Comparison of ENCODE assay signal across 12 cellular contexts in genomic region chr10:27620425-27621397, GRCh38.
DNase-seq lines count a peak whose midpoint lies in the region; ATAC-seq and TF ChIP-seq lines count a peak whose summit lies in the region.
"Had no signal": no experiment of that assay in that cellular context is flagged by ENCODE, and none has a peak within 500 bp of the region (broad histone marks: within the 10 kb centered on the region; RNA-seq: fewer than 3 reads in every experiment).

No MANE protein-coding gene starts in this region.

- peak overlapping the region; percentile 71 for H2BK120ac ChIP-seq in IMR-90 (ENCODE audit: low read depth, low read length)

- peak overlapping the region; percentile 14; the same call in 1 of the 2 replicates for H4K91ac ChIP-seq in IMR-90 (ENCODE audit: insufficient read depth, low read depth, low read length)

- H3K23ac ChIP-seq in IMR-90 (ENCODE audit: low read depth, low read length): peak overlapping the region; percentile 43; the same call in 1 of the 2 replicates

- peak overlapping the region; percentile 43 for H3K14ac ChIP-seq in IMR-90 (replicated peaks; ENCODE audit: low read depth, low read length)

- TF ChIP-seq RAD21 in IMR-90 (IDR thresholded peaks at IDR 0.05; ENCODE audit: low read length): no peak

- H3K27ac Mint-ChIP-seq in activated CD8-positive, alpha-beta memory T cell treated with anti-CD3 and anti-CD28 coated beads, Interleukin-2, amount 10 ng/mL, durations not matched to agents 7 days and 5 days: no peak overlapping the region
- no peak overlapping the region for H3K27ac Mint-ChIP-seq in activated naive CD4-positive, alpha-beta T cell treated with anti-CD3 and anti-CD28 coated beads for 36 hours
- H3K27ac Mint-ChIP-seq: stimulated activated naive CD8-positive, alpha-beta T cell treated with anti-CD3 and anti-CD28 coated beads, Interleukin-15, amount 100 ng/mL, for 72 hours had no signal

- peak overlapping the region; percentile 46 for H2AFZ ChIP-seq in IMR-90 (replicated peaks; ENCODE audit: low read length, poor library complexity)

- no peak overlapping the region for H2AK5ac ChIP-seq in IMR-90 (ENCODE audit: low read depth, low read length)

- DNase-seq in IMR-90 (peak; percentile 58), esophagus muscularis mucosa (ENCODE audit: extremely low spot score) (no peak), mucosa of descending colon (no peak), tibial artery (peak; percentile 49 to 74), DMS 273 treated with DMSO at 0.1 percent for 48 hours (lab: John Stamatoyannopoulos, UW) (no peak)
- no peak for DNase-seq in activated CD8-positive, alpha-beta memory T cell treated with anti-CD3 and anti-CD28 coated beads, Interleukin-2, amount 10 ng/mL, durations not matched to agents 7 days and 5 days
- no peak for DNase-seq in activated naive CD4-positive, alpha-beta T cell treated with anti-CD3 and anti-CD28 coated beads for 36 hours
- DNase-seq: DMS79; Peyer's patch; stimulated activated naive CD8-positive, alpha-beta T cell treated with anti-CD3 and anti-CD28 coated beads, Interleukin-15, amount 100 ng/mL, for 72 hours had no signal

- in situ Hi-C loops in IMR-90 (cut with MboI; ENCODE audit: low sequenced_read_pairs): no loop called here

- H3K27me3 ChIP-seq in IMR-90 (ENCODE audit: control insufficient read depth, insufficient read depth, low read length) (peaks cover 7% of the 10 kb centered on the region), esophagus muscularis mucosa (no peaks in the 10 kb centered on the region), tibial artery (no peaks in the 10 kb centered on the region)
- H3K27me3 ChIP-seq: Peyer's patch had no signal

- no peaks in the 10 kb centered on the region for H3K36me3 Mint-ChIP-seq in activated CD8-positive, alpha-beta memory T cell treated with anti-CD3 and anti-CD28 coated beads, Interleukin-2, amount 10 ng/mL, durations not matched to agents 7 days and 5 days
- no peaks in the 10 kb centered on the region for H3K36me3 Mint-ChIP-seq in activated naive CD4-positive, alpha-beta T cell treated with anti-CD3 and anti-CD28 coated beads for 36 hours (ENCODE audit: low read depth)

- H3K9ac ChIP-seq in IMR-90 (ENCODE audit: low read depth, low read length): peak overlapping the region; percentile 56; the same call in 1 of the 2 replicates

- BruUV-seq in IMR-90 (replicated peaks; lab: Mats Ljungman, UMichigan): no TSS peak

- peak overlapping the region in 1 of 2 experiments; percentile 55; a peak in 2 of 4 replicates for H4K8ac ChIP-seq in IMR-90 (ENCODE audit: low read depth in 2 of 2, low read length in 2 of 2)

- peak overlapping the region; percentile 9; the same call in 1 of the 2 replicates for H3K4me3 ChIP-seq in IMR-90 (ENCODE audit: insufficient read depth, low read depth, low read length)
- peak overlapping the region in 2 of 4 donors; percentile 14 to 30 for H3K4me3 ChIP-seq in esophagus muscularis mucosa
- H3K4me3 ChIP-seq in mucosa of descending colon: no peak overlapping the region
- H3K4me3 ChIP-seq in tibial artery: peak overlapping the region; percentile 1 to 15
- H3K4me3 ChIP-seq: Peyer's patch had no signal

- peaks cover 12% of the 10 kb centered on the region for H3K4me1 ChIP-seq in IMR-90 (ENCODE audit: control insufficient read depth, insufficient read depth, low read length)
- H3K4me1 ChIP-seq in esophagus muscularis mucosa: peaks cover 0 to 35% (median 32%) of the 10 kb centered on the region in 4 donors
- no peaks in the 10 kb centered on the region for H3K4me1 ChIP-seq in mucosa of descending colon (ENCODE audit: low read depth)
- peaks cover 0 to 42% (median 18%) of the 10 kb centered on the region in 4 donors for H3K4me1 ChIP-seq in tibial artery
- H3K4me1 ChIP-seq: Peyer's patch had no signal

- H2BK5ac ChIP-seq in IMR-90 (ENCODE audit: low read depth, low read length, poor library complexity, severe bottlenecking): peak overlapping the region; percentile 75

- peak overlapping the region; percentile 53 for H3K18ac ChIP-seq in IMR-90 (ENCODE audit: low read depth, low read length)

- no peak for TF ChIP-seq POLR2A in IMR-90 (IDR thresholded peaks at IDR 0.05; ENCODE audit: low read depth, low read length)
- TF ChIP-seq POLR2A in esophagus muscularis mucosa (IDR thresholded peaks at IDR 0.05; ENCODE audit: low read depth): no peak

- CTCF ChIA-PET in IMR-90 (lab: Yijun Ruan, JAX): interaction anchor here (0.6 to 1.2 kb wide), 2 partner anchors 10 to 361 kb away, joined by 3 to 11 read pairs; no protein-coding TSS in a partner anchor
- CTCF ChIA-PET in activated CD8-positive, alpha-beta memory T cell treated with anti-CD3 and anti-CD28 coated beads, Interleukin-2, amount 10 ng/mL, durations not matched to agents 7 days and 5 days (lab: Charles Lee): no interaction called here
- CTCF ChIA-PET in activated naive CD4-positive, alpha-beta T cell treated with anti-CD3 and anti-CD28 coated beads for 36 hours (lab: Charles Lee): interaction anchor here (1.0 kb wide), 1 partner anchor 175 kb away, joined by 3 read pairs; no protein-coding TSS in a partner anchor

- H3K56ac ChIP-seq in IMR-90 (ENCODE audit: extremely low read depth, insufficient read depth, low read length): no peak overlapping the region

- ATAC-seq in IMR-90 (ENCODE audit: low read depth) (peak; percentile 86), mucosa of descending colon (peak; percentile 13), HG02973 (IDR thresholded peaks at IDR 0.05; ENCODE audit: unreplicated experiment) (no peak)
- no peak for ATAC-seq in activated CD8-positive, alpha-beta memory T cell treated with anti-CD3 and anti-CD28 coated beads, Interleukin-2, amount 10 ng/mL, durations not matched to agents 7 days and 5 days
- ATAC-seq: stimulated activated naive CD8-positive, alpha-beta T cell treated with anti-CD3 and anti-CD28 coated beads, Interleukin-15, amount 100 ng/mL, for 72 hours had no signal

- H3K9me3 ChIP-seq in IMR-90 (ENCODE audit: control insufficient read depth, insufficient read depth, low read length) (no peaks in the 10 kb centered on the region), esophagus muscularis mucosa (no peaks in the 10 kb centered on the region), mucosa of descending colon (no peaks in the 10 kb centered on the region), tibial artery (no peaks in the 10 kb centered on the region)
- H3K9me3 ChIP-seq: Peyer's patch had no signal

- H3K4me2 ChIP-seq in IMR-90 (ENCODE audit: low read depth, low read length): peak overlapping the region; percentile 93

- H3K4me3 Mint-ChIP-seq in activated CD8-positive, alpha-beta memory T cell treated with anti-CD3 and anti-CD28 coated beads, Interleukin-2, amount 10 ng/mL, durations not matched to agents 7 days and 5 days: no peak overlapping the region
- H3K4me3 Mint-ChIP-seq in activated naive CD4-positive, alpha-beta T cell treated with anti-CD3 and anti-CD28 coated beads for 36 hours: no peak overlapping the region
- H3K4me3 Mint-ChIP-seq: central memory CD8-positive, alpha-beta T cell; stimulated activated naive CD8-positive, alpha-beta T cell treated with anti-CD3 and anti-CD28 coated beads, Interleukin-15, amount 100 ng/mL, for 72 hours had no signal

- H4K20me1 ChIP-seq in IMR-90 (ENCODE audit: insufficient read depth, low read length): no peaks in the 10 kb centered on the region

- H3K79me1 ChIP-seq in IMR-90 (ENCODE audit: low read depth in 1 of 2, low read length in 2 of 2): no peaks in the 10 kb centered on the region

- no peak for TF ChIP-seq EP300 in esophagus muscularis mucosa (IDR thresholded peaks at IDR 0.05)

- 20% methylated on average over 1 of the region's 10 CpGs; no CpG with 5 or more reads in 1 of the 2 experiments for WGBS in IMR-90 (ENCODE audit: extremely low coverage in 2 of 2, insufficient read length in 1 of 2), 2 experiments
- WGBS in esophagus muscularis mucosa: 31% methylated on average over 10 of the region's 10 CpGs

- dilution Hi-C loops in IMR-90 (cut with HindIII; ENCODE audit: low sequenced_read_pairs, unreplicated experiment): no loop called here

- H2BK20ac ChIP-seq in IMR-90 (ENCODE audit: low read depth, low read length): peak overlapping the region; percentile 38

- H3K27ac ChIP-seq in IMR-90 (ENCODE audit: insufficient read depth, low read length) (peak overlapping the region; percentile 73; the same call in 1 of the 2 replicates), esophagus muscularis mucosa (replicated peaks in 1 of 4) (peak overlapping the region; percentile 52 to 74 (median 62)), tibial artery (peak overlapping the region; percentile 67 to 72)
- H3K27ac ChIP-seq: Peyer's patch had no signal

- POLR2A ChIA-PET in IMR-90 (lab: Charles Lee; ENCODE audit: unreplicated experiment): no interaction called here

- no peak overlapping the region; the same call in 2 of the 3 replicates for H2BK15ac ChIP-seq in IMR-90 (ENCODE audit: low read depth, low read length)

- peak overlapping the region; percentile 80 for H4K5ac ChIP-seq in IMR-90 (ENCODE audit: low read depth, low read length)

- H3K4me1 Mint-ChIP-seq in activated CD8-positive, alpha-beta memory T cell treated with anti-CD3 and anti-CD28 coated beads, Interleukin-2, amount 10 ng/mL, durations not matched to agents 7 days and 5 days: no peaks in the 10 kb centered on the region
- H3K4me1 Mint-ChIP-seq in activated naive CD4-positive, alpha-beta T cell treated with anti-CD3 and anti-CD28 coated beads for 36 hours (ENCODE audit: low read depth): no peaks in the 10 kb centered on the region
- H3K4me1 Mint-ChIP-seq: central memory CD8-positive, alpha-beta T cell; stimulated activated naive CD8-positive, alpha-beta T cell treated with anti-CD3 and anti-CD28 coated beads, Interleukin-15, amount 100 ng/mL, for 72 hours had no signal

- H3K36me3 ChIP-seq in IMR-90 (ENCODE audit: control insufficient read depth, insufficient read depth, low read length) (no peaks in the 10 kb centered on the region), esophagus muscularis mucosa (no peaks in the 10 kb centered on the region), mucosa of descending colon (ENCODE audit: low read depth) (no peaks in the 10 kb centered on the region), tibial artery (no peaks in the 10 kb centered on the region)
- H3K36me3 ChIP-seq: Peyer's patch had no signal

- TF ChIP-seq CTCF in IMR-90 (conservative IDR thresholded peaks at IDR 0.05; ENCODE audit: low read depth, low read length) (no peak), esophagus muscularis mucosa (IDR thresholded peaks at IDR 0.05) (no peak), mucosa of descending colon (IDR thresholded peaks at IDR 0.05) (no peak), tibial artery (IDR thresholded peaks at IDR 0.05) (no peak)

- H3K27me3 Mint-ChIP-seq in activated CD8-positive, alpha-beta memory T cell treated with anti-CD3 and anti-CD28 coated beads, Interleukin-2, amount 10 ng/mL, durations not matched to agents 7 days and 5 days: peaks cover 3% of the 10 kb centered on the region
- peaks cover 6% of the 10 kb centered on the region for H3K27me3 Mint-ChIP-seq in activated naive CD4-positive, alpha-beta T cell treated with anti-CD3 and anti-CD28 coated beads for 36 hours (ENCODE audit: low read depth)

- H2AK9ac ChIP-seq in IMR-90 (replicated peaks; ENCODE audit: low read depth, low read length, poor library complexity): peak overlapping the region; percentile 25

- intact Hi-C loops in IMR-90 (cut with micrococcal nuclease): no loop called here
- intact Hi-C loops in esophagus muscularis mucosa (cut with DNase I): no loop called here
- intact Hi-C loops in mucosa of descending colon (cut with DNase I, micrococcal nuclease): no loop called here
- intact Hi-C loops in tibial artery (cut with DNase I; ENCODE audit: low total_unique reads): no loop called here
- intact Hi-C loops in activated naive CD4-positive, alpha-beta T cell treated with anti-CD3 and anti-CD28 coated beads for 36 hours (cut with micrococcal nuclease): no loop called here

- H3K9me1 ChIP-seq in IMR-90 (ENCODE audit: insufficient read depth, low read length): no peaks in the 10 kb centered on the region

- peak overlapping the region; percentile 67 for H3K4ac ChIP-seq in IMR-90 (ENCODE audit: low read depth, low read length)

- no peaks in the 10 kb centered on the region for H3K9me3 Mint-ChIP-seq in activated CD8-positive, alpha-beta memory T cell treated with anti-CD3 and anti-CD28 coated beads, Interleukin-2, amount 10 ng/mL, durations not matched to agents 7 days and 5 days (ENCODE audit: low read depth)
- H3K9me3 Mint-ChIP-seq in activated naive CD4-positive, alpha-beta T cell treated with anti-CD3 and anti-CD28 coated beads for 36 hours: no peaks in the 10 kb centered on the region
- H3K9me3 Mint-ChIP-seq: central memory CD8-positive, alpha-beta T cell had no signal

Comparison
In these comparisons a context has a peak if more than half of its experiments do, and no peak if none do; other contexts are left out.
1. ATAC-seq: peak in IMR-90 (single experiment) and mucosa of descending colon (single experiment); none in HG02973 (single experiment) and activated CD8-positive, alpha-beta memory T cell treated with anti-CD3 and anti-CD28 coated beads, Interleukin-2, amount 10 ng/mL, durations not matched to agents 7 days and 5 days (single experiment).
2. DNase-seq: peak in IMR-90 (single experiment) and tibial artery (2 of 2); none in esophagus muscularis mucosa (single experiment), mucosa of descending colon (0 of 3), activated CD8-positive, alpha-beta memory T cell treated with anti-CD3 and anti-CD28 coated beads, Interleukin-2, amount 10 ng/mL, durations not matched to agents 7 days and 5 days (single experiment), activated naive CD4-positive, alpha-beta T cell treated with anti-CD3 and anti-CD28 coated beads for 36 hours (single experiment) and DMS 273 treated with DMSO at 0.1 percent for 48 hours (single experiment).
3. Peak in every context shown above with its lines, with median percentiles within 50 percentile points of each other: H3K27ac ChIP-seq.